8 cellular contexts compared by ENCODE assay signal in the genomic region with DNA sequence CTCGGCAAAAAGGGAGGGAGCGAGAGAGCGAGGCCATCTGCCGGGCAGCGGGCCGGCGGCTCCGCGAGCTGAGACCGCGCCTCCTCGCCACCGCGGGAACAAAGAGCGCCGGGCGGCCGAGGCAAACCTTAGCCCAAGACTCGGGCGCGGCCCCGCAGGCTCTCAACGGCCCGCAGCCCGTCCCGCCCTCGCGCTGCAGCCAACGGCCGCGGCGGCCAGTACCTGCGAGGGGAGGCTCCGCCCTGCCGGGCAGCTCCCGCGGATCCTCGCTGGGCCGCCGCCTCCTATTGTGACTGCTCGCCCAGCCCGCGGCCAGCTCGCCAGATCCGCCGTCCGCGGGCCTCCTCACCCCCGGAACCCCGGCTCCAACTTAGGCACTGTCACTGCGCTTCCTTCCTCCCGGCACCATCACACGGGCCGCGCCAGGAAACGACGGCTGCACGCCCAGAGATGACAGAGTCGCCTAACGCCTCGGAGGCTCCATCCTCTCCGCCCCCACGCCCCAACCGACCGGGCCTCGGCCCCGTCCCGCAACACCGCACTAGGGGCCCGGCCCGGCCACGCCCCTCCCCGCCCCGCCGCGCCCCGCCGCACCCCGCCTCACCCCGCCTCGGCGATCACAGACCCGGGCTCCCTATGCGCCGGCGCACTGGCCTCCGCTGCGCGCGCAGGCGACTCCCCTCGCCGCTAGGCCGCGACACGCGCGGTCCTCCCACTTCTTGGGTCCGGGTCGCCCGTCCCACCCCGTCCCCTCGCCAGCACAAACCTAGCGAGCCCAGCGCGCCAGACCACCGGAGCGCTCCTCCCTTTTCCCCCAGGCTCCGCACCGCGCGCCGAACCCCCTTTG. TPM values are rescaled to one million over a fixed set of nuclear protein-coding genes. Genes with fewer than 3 reads are reported as not detected.
DNase-seq lines count a peak whose midpoint lies in the region; ATAC-seq, FAIRE-seq and TF ChIP-seq lines count a peak whose summit lies in the region.

No MANE protein-coding gene starts in this region.

- peak overlapping the region; percentile 91 for H3K4me3 Mint-ChIP-seq in activated T-helper 17 cell treated with anti-CD3 and anti-CD28 coated beads, Interleukin-2, amount 50 U/mL, for 72 hours
- H3K4me3 Mint-ChIP-seq in natural killer cell treated with Interleukin-12 subunit alpha and Interleukin-12 subunit beta and Interleukin-15 and Interleukin-18, amount 100 ng/mL, for 72 hours = peak overlapping the region; percentile 91

- H4K20me1 ChIP-seq in DND-41 (ENCODE audit: insufficient read depth, low read length) = peaks cover 13% of the 10 kb centered on the region

- ATAC-seq in DND-41 (ENCODE audit: insufficient read depth, low read depth) (peak; percentile 82), GM21825 (IDR thresholded peaks at IDR 0.05; ENCODE audit: unreplicated experiment) (peak; percentile 64)
- peak; percentile 83 for ATAC-seq in activated T-helper 17 cell treated with anti-CD3 and anti-CD28 coated beads, Interleukin-2, amount 50 U/mL, for 72 hours (replicated peaks)
- ATAC-seq in natural killer cell treated with Interleukin-12 subunit alpha and Interleukin-12 subunit beta and Interleukin-15 and Interleukin-18, amount 100 ng/mL, for 72 hours = peak; percentile 92 to 94

- no peaks in the 10 kb centered on the region for H3K27me3 ChIP-seq in DND-41 (ENCODE audit: insufficient read depth, low read length, poor library complexity)

- FAIRE-seq in RCC 7860 (lab: Jason Lieb, UNC) = no peak

- H3K27ac ChIP-seq in DND-41 (ENCODE audit: low read length) (peak overlapping the region; percentile 80), KOPT-K1 (ENCODE audit: low read depth, low read length, poor library complexity, severe bottlenecking) (peak overlapping the region; percentile 87)

- peak overlapping the region; percentile 92 for H3K9ac ChIP-seq in DND-41 (ENCODE audit: low read depth, low read length)

- DNase-seq in DND-41 = peak; percentile 88
- DNase-seq in RCC 7860 (ENCODE audit: low spot score) = peak; percentile 59
- DNase-seq in fibroblast of mammary gland (ENCODE audit: low read depth) = peak; percentile 76
- DNase-seq in natural killer cell treated with Interleukin-12 subunit alpha and Interleukin-12 subunit beta and Interleukin-15 and Interleukin-18, amount 100 ng/mL, for 72 hours (ENCODE audit: low spot score) = peak; percentile 92
- DNase-seq in stimulated activated naive CD4-positive, alpha-beta T cell treated with Interleukin-2 at 50 U/mL for 16 hours (lab: John Stamatoyannopoulos, UW) = peak; percentile 87

- H3K36me3 Mint-ChIP-seq in activated T-helper 17 cell treated with anti-CD3 and anti-CD28 coated beads, Interleukin-2, amount 50 U/mL, for 72 hours (ENCODE audit: low read depth) = peaks cover 19% of the 10 kb centered on the region
- no peaks in the 10 kb centered on the region for H3K36me3 Mint-ChIP-seq in natural killer cell treated with Interleukin-12 subunit alpha and Interleukin-12 subunit beta and Interleukin-15 and Interleukin-18, amount 100 ng/mL, for 72 hours

- TF ChIP-seq CTCF in DND-41 (IDR thresholded peaks at IDR 0.05; ENCODE audit: borderline replicate concordance, extremely low read depth, low read length, poor library complexity, severe bottlenecking) (peak; percentile 5), fibroblast of mammary gland (conservative IDR thresholded peaks at IDR 0.05; ENCODE audit: control insufficient read depth, insufficient read depth, low read depth, low read length) (no peak)

- H3K9me3 Mint-ChIP-seq in activated T-helper 17 cell treated with anti-CD3 and anti-CD28 coated beads, Interleukin-2, amount 50 U/mL, for 72 hours = no peaks in the 10 kb centered on the region
- no peaks in the 10 kb centered on the region for H3K9me3 Mint-ChIP-seq in natural killer cell treated with Interleukin-12 subunit alpha and Interleukin-12 subunit beta and Interleukin-15 and Interleukin-18, amount 100 ng/mL, for 72 hours

- H3K4me3 ChIP-seq in DND-41 (ENCODE audit: low read depth in 1 of 2, low read length in 2 of 2) (peak overlapping the region; percentile 40 to 64), fibroblast of mammary gland (ENCODE audit: control insufficient read depth, low read depth, low read length) (peak overlapping the region; percentile 95)

- H2AFZ ChIP-seq in DND-41 (ENCODE audit: low read depth, low read length) = peak overlapping the region; percentile 69

- H3K4me2 ChIP-seq in DND-41 (ENCODE audit: insufficient read depth, low read length) = peak overlapping the region; percentile 71

- H3K79me2 ChIP-seq in DND-41 (ENCODE audit: insufficient read depth, low read length) = peaks cover 67% of the 10 kb centered on the region

- peaks cover 22% of the 10 kb centered on the region for H3K4me1 Mint-ChIP-seq in activated T-helper 17 cell treated with anti-CD3 and anti-CD28 coated beads, Interleukin-2, amount 50 U/mL, for 72 hours
- H3K4me1 Mint-ChIP-seq in natural killer cell treated with Interleukin-12 subunit alpha and Interleukin-12 subunit beta and Interleukin-15 and Interleukin-18, amount 100 ng/mL, for 72 hours (ENCODE audit: low read depth in 2 of 2) = peaks cover 29 to 46% of the 10 kb centered on the region in 2 donors

- peaks cover 34% of the 10 kb centered on the region for H3K4me1 ChIP-seq in DND-41 (ENCODE audit: insufficient read depth, low read length)

- H3K36me3 ChIP-seq in DND-41 (ENCODE audit: insufficient read depth, low read length) = no peaks in the 10 kb centered on the region; the same call in 1 of the 2 replicates
- H3K36me3 ChIP-seq in KOPT-K1 (ENCODE audit: insufficient read depth, low read length) = no peaks in the 10 kb centered on the region

- peak overlapping the region; percentile 89 for H3K27ac Mint-ChIP-seq in activated T-helper 17 cell treated with anti-CD3 and anti-CD28 coated beads, Interleukin-2, amount 50 U/mL, for 72 hours
- peak overlapping the region; percentile 82 to 88 for H3K27ac Mint-ChIP-seq in natural killer cell treated with Interleukin-12 subunit alpha and Interleukin-12 subunit beta and Interleukin-15 and Interleukin-18, amount 100 ng/mL, for 72 hours

- no peaks in the 10 kb centered on the region for H3K9me3 ChIP-seq in DND-41 (ENCODE audit: insufficient read depth, low read length, severe bottlenecking)
- H3K9me3 ChIP-seq in KOPT-K1 (ENCODE audit: insufficient read depth, low read length, poor library complexity, severe bottlenecking) = no peaks in the 10 kb centered on the region

- no peaks in the 10 kb centered on the region for H3K27me3 Mint-ChIP-seq in activated T-helper 17 cell treated with anti-CD3 and anti-CD28 coated beads, Interleukin-2, amount 50 U/mL, for 72 hours
- H3K27me3 Mint-ChIP-seq in natural killer cell treated with Interleukin-12 subunit alpha and Interleukin-12 subunit beta and Interleukin-15 and Interleukin-18, amount 100 ng/mL, for 72 hours = no peaks in the 10 kb centered on the region

RNA-seq across cellular contexts. Expression of a gene that starts 0.5 kb away (rescaled TPM):
- 10 to 100 TPM; 39.1 to 39.3 TPM for total RNA-seq in activated T-helper 17 cell treated with anti-CD3 and anti-CD28 coated beads, Interleukin-2, amount 50 U/mL, for 72 hours
- total RNA-seq in natural killer cell treated with Interleukin-12 subunit alpha and Interleukin-12 subunit beta and Interleukin-15 and Interleukin-18, amount 100 ng/mL, for 72 hours = 10 to 100 TPM; 43.9 to 56.9 TPM

Comparison
In these comparisons a context has a peak if more than half of its experiments do, and no peak if none do; other contexts are left out.
1. Peak in every context shown above with its lines: DNase-seq, ATAC-seq, H3K4me3 ChIP-seq and H3K27ac ChIP-seq.